ENCODE assay signal across 9 cellular contexts in genomic region chr1:21652101-21652936, GRCh38. TPM values are rescaled to one million over a fixed set of nuclear protein-coding genes. Genes with fewer than 3 reads are reported as not detected.
DNase-seq lines count a peak whose midpoint lies in the region; ATAC-seq lines count a peak whose summit lies in the region.
"Had no signal": no experiment of that assay in that cellular context is flagged by ENCODE, and none has a peak within 500 bp of the region (broad histone marks: within the 10 kb centered on the region; RNA-seq: fewer than 3 reads in every experiment).

No MANE protein-coding gene starts in this region.

- peaks cover 0 to 83% (median 39%) of the 10 kb centered on the region in 11 experiments; a peak in 18 of 22 replicates for H4K20me1 ChIP-seq in BLaER1 treated with 17β-estradiol and CSF1 and Interleukin-3, amounts not matched to agents 10 nM and 100 nM

- peaks cover 39 to 56% (median 50%) of the 10 kb centered on the region in 11 experiments for H3K27me3 ChIP-seq in BLaER1 treated with 17β-estradiol and CSF1 and Interleukin-3, amounts not matched to agents 10 nM and 100 nM
- peaks cover 15% of the 10 kb centered on the region for H3K27me3 ChIP-seq in neuron (ENCODE audit: insufficient read depth, low read length)

- no peaks in the 10 kb centered on the region for H3K9me3 ChIP-seq in BLaER1 treated with 17β-estradiol and CSF1 and Interleukin-3, amounts not matched to agents 10 nM and 100 nM (replicated peaks in 1 of 11)
- H3K9me3 ChIP-seq in neuron (ENCODE audit: low read length) = no peaks in the 10 kb centered on the region

- peak overlapping the region in 2 of 3 donors; percentile 44 to 68 for H3K27ac Mint-ChIP-seq in IgD-negative memory B cell
- H3K27ac Mint-ChIP-seq in effector memory CD8-positive, alpha-beta T cell = peak overlapping the region in 1 of 2 donors; percentile 35

- no peaks in the 10 kb centered on the region for H3K36me3 Mint-ChIP-seq in IgD-negative memory B cell
- peaks cover 6% of the 10 kb centered on the region for H3K36me3 Mint-ChIP-seq in effector memory CD8-positive, alpha-beta T cell (ENCODE audit: insufficient read depth)

- H3K27ac ChIP-seq in BLaER1 treated with 17β-estradiol and CSF1 and Interleukin-3, amounts not matched to agents 10 nM and 100 nM = no peak overlapping the region

- peaks cover 9 to 13% (median 12%) of the 10 kb centered on the region in 3 donors for H3K4me1 Mint-ChIP-seq in IgD-negative memory B cell
- peaks cover 15 to 17% of the 10 kb centered on the region in 2 donors for H3K4me1 Mint-ChIP-seq in effector memory CD8-positive, alpha-beta T cell (ENCODE audit: low read depth in 2 of 2)

- no peaks in the 10 kb centered on the region for H3K27me3 Mint-ChIP-seq in IgD-negative memory B cell
- peaks cover 17 to 36% of the 10 kb centered on the region in 2 donors for H3K27me3 Mint-ChIP-seq in effector memory CD8-positive, alpha-beta T cell

- no peak for DNase-seq in effector memory CD8-positive, alpha-beta T cell
- DNase-seq in AG08396 (ENCODE audit: low spot score) (no peak), GF-D8 (lab: John Stamatoyannopoulos, UW) (no peak), NCI-H1930 (lab: John Stamatoyannopoulos, UW) (no peak)
- DNase-seq: T1000 had no signal

- peak overlapping the region in 3 of 10 experiments; percentile 51 to 69 (median 58); a peak in 4 of 20 replicates for H3K4me3 ChIP-seq in BLaER1 treated with 17β-estradiol and CSF1 and Interleukin-3, amounts not matched to agents 10 nM and 100 nM
- peak overlapping the region; percentile 27 for H3K4me3 ChIP-seq in neuron (ENCODE audit: low read length)

- H2AFZ ChIP-seq in neuron (ENCODE audit: low read depth, low read length) = no peak overlapping the region

- no peaks in the 10 kb centered on the region for H3K9me3 Mint-ChIP-seq in IgD-negative memory B cell
- H3K9me3 Mint-ChIP-seq in effector memory CD8-positive, alpha-beta T cell = no peaks in the 10 kb centered on the region

- no peak overlapping the region for H3K9ac ChIP-seq in BLaER1 treated with 17β-estradiol and CSF1 and Interleukin-3, amounts not matched to agents 10 nM and 100 nM

- peak overlapping the region; percentile 79 to 94 (median 84) for H3K4me3 Mint-ChIP-seq in IgD-negative memory B cell
- peak overlapping the region; percentile 81 to 83 for H3K4me3 Mint-ChIP-seq in effector memory CD8-positive, alpha-beta T cell

- peak; percentile 10 for ATAC-seq in effector memory CD8-positive, alpha-beta T cell (replicated peaks)
- ATAC-seq in GM18870 (IDR thresholded peaks at IDR 0.05; ENCODE audit: unreplicated experiment) = no peak

- peaks cover 12 to 29% (median 22%) of the 10 kb centered on the region in 10 experiments for H3K4me1 ChIP-seq in BLaER1 treated with 17β-estradiol and CSF1 and Interleukin-3, amounts not matched to agents 10 nM and 100 nM
- H3K4me1 ChIP-seq in neuron (ENCODE audit: insufficient read depth, low read length) = peaks cover 16% of the 10 kb centered on the region

- peak overlapping the region in 10 of 11 experiments; percentile 28 to 97 (median 51); a peak in 13 of 22 replicates for H3K4me2 ChIP-seq in BLaER1 treated with 17β-estradiol and CSF1 and Interleukin-3, amounts not matched to agents 10 nM and 100 nM

- H3K36me3 ChIP-seq in BLaER1 treated with 17β-estradiol and CSF1 and Interleukin-3, amounts not matched to agents 10 nM and 100 nM = no peaks in the 10 kb centered on the region
- no peaks in the 10 kb centered on the region for H3K36me3 ChIP-seq in neuron (ENCODE audit: insufficient read depth, low read length)

RNA-seq across cellular contexts. Expression of gene RAP1GAP, which starts 16.8 kb away (rescaled TPM):
- polyA plus RNA-seq in IgD-negative memory B cell = not detected
